In the genomic region with DNA sequence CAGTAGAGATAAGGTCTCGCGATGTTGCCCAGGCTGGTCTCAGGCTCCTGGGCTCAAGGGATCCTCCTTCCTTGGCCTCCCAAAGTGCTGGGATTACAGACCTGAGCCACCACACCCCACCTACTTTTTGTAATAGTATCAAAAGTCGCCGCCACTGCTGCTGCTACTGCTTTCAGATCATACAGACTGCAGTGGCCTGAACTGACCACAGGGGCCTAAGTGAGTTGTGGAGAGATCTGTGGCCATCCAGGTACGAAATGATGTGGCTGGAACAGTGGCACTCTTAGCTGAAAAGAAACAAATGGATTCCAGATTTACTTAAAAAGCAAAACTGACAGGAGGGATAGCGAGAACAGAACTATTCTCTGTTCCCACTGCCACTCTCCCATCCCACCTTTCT, we compare ENCODE assay signal across 14 cellular contexts. TPM values are rescaled to one million over a fixed set of nuclear protein-coding genes. Genes with fewer than 3 reads are reported as not detected.
DNase-seq lines count a peak whose midpoint lies in the region; ATAC-seq, FAIRE-seq and TF ChIP-seq lines count a peak whose summit lies in the region.
"Had no signal": no experiment of that assay in that cellular context is flagged by ENCODE, and none has a peak within 500 bp of the region (broad histone marks: within the 10 kb centered on the region; RNA-seq: fewer than 3 reads in every experiment).

No MANE protein-coding gene starts in this region.

- H2BK12ac ChIP-seq in neuronal stem cell (ENCODE audit: low read length), result no peak overlapping the region

- no TSS peak for BruUV-seq in K562 (replicated peaks; lab: Mats Ljungman, UMichigan)

- H3K79me2 ChIP-seq in K562 (ENCODE audit: control insufficient read depth, insufficient read depth, low read length), result no peaks in the 10 kb centered on the region

- peak overlapping the region; percentile 68; the same call in 1 of the 2 replicates for H2AFZ ChIP-seq in K562 (ENCODE audit: low read depth, low read length)
- H2AFZ ChIP-seq in neuronal stem cell (ENCODE audit: low read length), result no peak overlapping the region

- H3K4me3 Mint-ChIP-seq in activated T-cell treated with anti-CD3 and anti-CD28 coated beads, Interleukin-2, amount 50 U/mL, for 72 hours, result no peak overlapping the region
- H3K4me3 Mint-ChIP-seq: activated naive CD4-positive, alpha-beta T cell treated with anti-CD3 and anti-CD28 coated beads, Interleukin-2, amount 50 U/mL, for 24 hours had no signal

- POLR2A ChIA-PET in GM10248 (lab: Yijun Ruan, JAX) (no interaction called here), K562 (lab: Yijun Ruan, JAX) (interaction anchor here (0.7 kb wide), 1 partner anchor 18 kb away, joined by 3 read pairs; no protein-coding TSS in a partner anchor)

- H3K4me1 ChIP-seq in K562 (replicated peaks in 1 of 2; ENCODE audit: control insufficient read depth in 2 of 2, insufficient read depth in 2 of 2, low read length in 2 of 2), result peaks cover 0 to 11% of the 10 kb centered on the region in 2 experiments; a peak in 2 of 5 replicates
- peaks cover 4 to 8% of the 10 kb centered on the region in 2 donors for H3K4me1 ChIP-seq in neuronal stem cell (ENCODE audit: control insufficient read depth in 2 of 2, insufficient read depth in 1 of 2, low read depth in 1 of 2, low read length in 2 of 2)

- DNase-seq in GM10248 (ENCODE audit: extremely low spot score) (no peak), HuH-7.5 (ENCODE audit: low spot score) (peak; percentile 49), K562 (ENCODE audit: extremely low read depth in 1 of 4, low spot score in 3 of 4) (peak; percentile 43 to 53 (median 50)), neuronal stem cell (ENCODE audit: low spot score) (no peak), NCI-H1417 treated with DMSO at 0.1 percent for 48 hours (lab: John Stamatoyannopoulos, UW) (no peak), NCI-H1092 treated with DMSO at 0.1 percent for 48 hours (lab: John Stamatoyannopoulos, UW) (no peak)
- no peak for DNase-seq in activated T-cell treated with anti-CD3 and anti-CD28 coated beads, Interleukin-2, amount 50 U/mL, for 72 hours
- DNase-seq: activated CD4-positive, alpha-beta T cell treated with anti-CD3 and anti-CD28 coated beads, Interleukin-2, amount 50 U/mL, for 4 hours; dorsolateral prefrontal cortex; NCI-H524 had no signal

- no peak overlapping the region for H4K91ac ChIP-seq in neuronal stem cell (ENCODE audit: low read depth, low read length, poor library complexity)

- H3K27me3 ChIP-seq in K562 (ENCODE audit: control insufficient read depth in 2 of 2, insufficient read depth in 2 of 2, low read length in 2 of 2) (0 out of 5 replicates have a peak, but pooled peaks cover 0 to 2% of the 10 kb centered on the region in 2 experiments), neuronal stem cell (ENCODE audit: control insufficient read depth in 3 of 3, insufficient read depth in 3 of 3, low read depth in 1 of 3, low read length in 3 of 3) (peaks cover 0 to 43% (median 0%) of the 10 kb centered on the region in 3 experiments)
- H3K27me3 ChIP-seq: dorsolateral prefrontal cortex had no signal

- H3K27ac Mint-ChIP-seq in activated T-cell treated with anti-CD3 and anti-CD28 coated beads, Interleukin-2, amount 50 U/mL, for 72 hours, result no peak overlapping the region
- H3K27ac Mint-ChIP-seq: activated naive CD4-positive, alpha-beta T cell treated with anti-CD3 and anti-CD28 coated beads, Interleukin-2, amount 50 U/mL, for 24 hours had no signal

- TF ChIP-seq EP300 in K562 (IDR thresholded peaks at IDR 0.05; ENCODE audit: low read length), result no peak

- TF ChIP-seq CTCF in GM10248 (IDR thresholded peaks at IDR 0.05; ENCODE audit: control extremely low read depth, extremely low read depth, low read depth, missing control alignments) (peak; percentile 14), K562 (IDR thresholded peaks at IDR 0.05 in 2 of 3, conservative IDR thresholded peaks at IDR 0.05 in 1 of 3; ENCODE audit: insufficient read depth in 2 of 3, low read depth in 1 of 3, low read length in 3 of 3) (peak; percentile 42 to 54 (median 48); a peak in 3 of 6 replicates)

- H3K36me3 ChIP-seq in K562 (ENCODE audit: control insufficient read depth, insufficient read depth, low read length) (no peaks in the 10 kb centered on the region), neuronal stem cell (replicated peaks in 1 of 2; ENCODE audit: control insufficient read depth in 2 of 2, insufficient read depth in 2 of 2, low read length in 2 of 2) (no peaks in the 10 kb centered on the region)
- H3K36me3 ChIP-seq: HAP-1 had no signal

- no peaks in the 10 kb centered on the region for H3K36me3 Mint-ChIP-seq in activated T-cell treated with anti-CD3 and anti-CD28 coated beads, Interleukin-2, amount 50 U/mL, for 72 hours (ENCODE audit: insufficient read depth in 2 of 2)
- H3K36me3 Mint-ChIP-seq: activated naive CD4-positive, alpha-beta T cell treated with anti-CD3 and anti-CD28 coated beads, Interleukin-2, amount 50 U/mL, for 24 hours had no signal

- H3K9me1 ChIP-seq in K562 (ENCODE audit: control insufficient read depth, insufficient read depth, low read length), result no peaks in the 10 kb centered on the region

- H3K4me1 Mint-ChIP-seq in activated T-cell treated with anti-CD3 and anti-CD28 coated beads, Interleukin-2, amount 50 U/mL, for 72 hours (ENCODE audit: low read depth), result peaks cover 10% of the 10 kb centered on the region

- H3K4ac ChIP-seq in neuronal stem cell (ENCODE audit: low read length), result no peak overlapping the region

- in situ Hi-C loops in K562 (cut with MboI), result no loop called here

- no peak overlapping the region for H3K4me3 ChIP-seq in K562
- H3K4me3 ChIP-seq in neuronal stem cell (ENCODE audit: low read length in 2 of 2), result no peak overlapping the region
- H3K4me3 ChIP-seq: dorsolateral prefrontal cortex, HAP-1 had no signal

- H3K27ac ChIP-seq in K562 (ENCODE audit: extremely low read depth, low read depth, low read length) (no peak overlapping the region), neuronal stem cell (replicated peaks; ENCODE audit: low read length) (no peak overlapping the region)
- H3K27ac ChIP-seq: dorsolateral prefrontal cortex had no signal

- H2AK5ac ChIP-seq in neuronal stem cell (ENCODE audit: low read depth, low read length), result no peak overlapping the region

- no peak overlapping the region for H3K18ac ChIP-seq in neuronal stem cell (ENCODE audit: low read length)

- FAIRE-seq in K562 (lab: Jason Lieb, UNC), result peak; percentile 32

- H3K4me2 ChIP-seq in K562 (ENCODE audit: insufficient read depth, low read length), result no peak overlapping the region
- no peak overlapping the region for H3K4me2 ChIP-seq in neuronal stem cell (ENCODE audit: insufficient read depth, low read length, poor library complexity, severe bottlenecking)

- no peaks in the 10 kb centered on the region for H4K20me1 ChIP-seq in K562 (replicated peaks; ENCODE audit: control insufficient read depth, insufficient read depth, low read length)

- WGBS in K562 (ENCODE audit: insufficient coverage, low coverage, missing lambda C conversion rate), result 6% methylated on average over 6 of the region's 6 CpGs
- WGBS in neuronal stem cell (ENCODE audit: extremely low coverage in 2 of 2, insufficient read length in 2 of 2, insufficient replicate concordance in 1 of 2), 2 donors, result no CpG with 5 or more reads among the region's 6 CpGs

- ATAC-seq in K562, result peak; percentile 93
- no peak for ATAC-seq in activated T-cell treated with anti-CD3 and anti-CD28 coated beads, Interleukin-2, amount 50 U/mL, for 72 hours (replicated peaks in 1 of 2)
- ATAC-seq: sciatic nerve had no signal

- intact Hi-C loops in K562 (cut with micrococcal nuclease), result loop anchor here (2.0 kb wide), 1 partner anchor 28 kb away; no protein-coding TSS in a partner anchor

- no peak for TF ChIP-seq POLR2A in K562 (conservative IDR thresholded peaks at IDR 0.05)

- peak in 1 of 2 experiments; percentile 33; a peak in 2 of 4 replicates for TF ChIP-seq RAD21 in K562 (CRISPR knock-in tag; conservative IDR thresholded peaks at IDR 0.05 in 1 of 2, IDR thresholded peaks at IDR 0.05 in 1 of 2)

- no peaks in the 10 kb centered on the region for H3K9me3 Mint-ChIP-seq in activated T-cell treated with anti-CD3 and anti-CD28 coated beads, Interleukin-2, amount 50 U/mL, for 72 hours
- H3K9me3 Mint-ChIP-seq: activated naive CD4-positive, alpha-beta T cell treated with anti-CD3 and anti-CD28 coated beads, Interleukin-2, amount 50 U/mL, for 24 hours had no signal

- no peak overlapping the region for H3K14ac ChIP-seq in neuronal stem cell (ENCODE audit: low read length)

- H3K9ac ChIP-seq in K562 (ENCODE audit: insufficient read depth in 1 of 2, low read depth in 2 of 2, low read length in 2 of 2), result no peak overlapping the region
- H3K9ac ChIP-seq in neuronal stem cell (ENCODE audit: low read depth, low read length, poor library complexity), result no peak overlapping the region

- CTCF ChIA-PET in GM10248 (lab: Yijun Ruan, JAX), result interaction anchor here (0.7 to 0.9 kb wide), 2 partner anchors 10 kb away, joined by 3 read pairs; no protein-coding TSS in a partner anchor
- CTCF ChIA-PET in K562 (lab: Yijun Ruan, JAX; ENCODE audit: low intra/inter-chr PET ratio), result no interaction called here

- peak overlapping the region; percentile 83 for H3K23ac ChIP-seq in neuronal stem cell (ENCODE audit: low read depth, low read length, poor library complexity)

- H2BK5ac ChIP-seq in neuronal stem cell (ENCODE audit: low read length), result peak overlapping the region; percentile 10

- H3K27me3 Mint-ChIP-seq in activated T-cell treated with anti-CD3 and anti-CD28 coated beads, Interleukin-2, amount 50 U/mL, for 72 hours (ENCODE audit: low read depth), result no peaks in the 10 kb centered on the region
- H3K27me3 Mint-ChIP-seq: activated naive CD4-positive, alpha-beta T cell treated with anti-CD3 and anti-CD28 coated beads, Interleukin-2, amount 50 U/mL, for 24 hours had no signal

- no peaks in the 10 kb centered on the region for H3K79me1 ChIP-seq in neuronal stem cell (ENCODE audit: low read depth, low read length)

- no peak overlapping the region for H2BK120ac ChIP-seq in neuronal stem cell (ENCODE audit: low read depth, low read length)

- H4K8ac ChIP-seq in neuronal stem cell (ENCODE audit: low read depth, low read length), result no peak overlapping the region

- H2BK15ac ChIP-seq in neuronal stem cell (ENCODE audit: low read length), result peak overlapping the region; percentile 93

- H3K9me3 ChIP-seq in K562 (replicated peaks; ENCODE audit: control insufficient read depth, insufficient read depth, low read depth, low read length), result no peaks in the 10 kb centered on the region
- no peaks in the 10 kb centered on the region for H3K9me3 ChIP-seq in neuronal stem cell (replicated peaks in 1 of 2; ENCODE audit: control insufficient read depth in 2 of 2, insufficient read depth in 1 of 2, low read depth in 1 of 2, low read length in 2 of 2)
- H3K9me3 ChIP-seq: HAP-1 had no signal

RNA-seq across cellular contexts. Expression of a gene that starts 32.9 kb away (rescaled TPM):
- total RNA-seq in K562 (2011; cell fraction: chromatin; rRNA removed; ENCODE audit: low replicate concordance), result not detected in 2 replicates
- not detected in 2 replicates for total RNA-seq in K562 (2011; cell fraction: nucleolus; rRNA removed)
- total RNA-seq in K562 (2011; cell fraction: nucleoplasm; rRNA removed), result not detected in 2 replicates
- total RNA-seq in K562 (2014; rRNA removed), result not detected in 2 replicates
- not detected in 2 replicates for total RNA-seq in K562 (2014; rRNA removed; fragmentation: Illumina TruSeq; extraction: Trizol)
- total RNA-seq in K562 (2015; rRNA removed; fragmentation: Illumina TruSeq; extraction: Trizol), result not detected in 2 replicates
- total RNA-seq in K562 (2021), result not detected in 2 replicates
- not detected in 2 replicates for polyA plus RNA-seq in K562 (2011; rRNA removed)
- polyA plus RNA-seq in K562 (2011; cell fraction: cytosol; rRNA removed), result not detected in 2 replicates
- not detected in 2 replicates for polyA plus RNA-seq in K562 (2011; cell fraction: nucleus; rRNA removed)
- polyA plus RNA-seq in K562 (2012), result not detected in 2 replicates
- polyA plus RNA-seq in K562 (2014; fragmentation: Illumina TruSeq; extraction: Trizol), result not detected in 2 replicates
- polyA plus RNA-seq in K562 (2014; fragmentation: Nextera tagmentation; extraction: Ambion mirVana), result not detected
- polyA plus RNA-seq in K562 (2014; rRNA removed), result not detected in 2 replicates
- polyA minus RNA-seq in K562 (2011; rRNA and poly(A)+ RNA removed), result not detected in 2 replicates
- polyA minus RNA-seq in K562 (2011; cell fraction: cytosol; rRNA and poly(A)+ RNA removed), result not detected in 2 replicates
- not detected in 2 replicates for polyA minus RNA-seq in K562 (2011; cell fraction: nucleus; rRNA and poly(A)+ RNA removed)
- 0.81 TPM for polyA plus RNA-seq in neuronal stem cell (2013, experiment 1 of 2)
- 0.64 TPM for polyA plus RNA-seq in neuronal stem cell (2013, experiment 2 of 2)
- total RNA-seq in activated T-cell treated with anti-CD3 and anti-CD28 coated beads, Interleukin-2, amount 50 U/mL, for 72 hours, result 10 to 100 TPM in 1 of 2 donors, 1 to 10 TPM in 1; 8.0 to 12.5 TPM
- total RNA-seq: LHCN-M2 had no signal

Comparison
In these comparisons a context has a peak if more than half of its experiments do, and no peak if none do; other contexts are left out.
1. DNase-seq: peak in HuH-7.5 (single experiment) and K562 (4 of 4); none in GM10248 (single experiment), neuronal stem cell (single experiment), activated T-cell treated with anti-CD3 and anti-CD28 coated beads, Interleukin-2, amount 50 U/mL, for 72 hours (0 of 2), NCI-H1417 treated with DMSO at 0.1 percent for 48 hours (single experiment) and NCI-H1092 treated with DMSO at 0.1 percent for 48 hours (single experiment).
2. RNA of a gene that starts 32.9 kb away (total RNA-seq): 8.0 to 12.5 TPM in activated T-cell treated with anti-CD3 and anti-CD28 coated beads, Interleukin-2, amount 50 U/mL, for 72 hours; not detected in K562; every median in the first group is over 4 times any median in the second.